18 cellular contexts compared by ENCODE assay signal in the genomic region with DNA sequence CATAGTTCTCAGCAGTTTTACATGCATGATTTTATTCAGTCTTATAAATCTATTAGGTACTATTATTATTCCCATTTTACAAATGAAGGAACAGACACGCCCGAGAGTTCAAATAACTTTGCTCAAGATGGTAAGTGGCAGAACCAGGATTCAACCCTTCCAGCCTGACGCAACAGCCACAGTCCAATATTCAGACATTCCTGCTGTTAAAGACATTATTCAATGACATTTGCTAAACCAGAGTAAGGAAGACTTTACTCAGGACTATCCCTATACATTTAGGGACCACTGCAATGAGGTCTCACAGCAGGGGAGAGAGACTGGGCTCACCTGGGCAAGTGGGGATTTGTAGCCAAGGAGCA. TPM values are rescaled to one million over a fixed set of nuclear protein-coding genes. Genes with fewer than 3 reads are reported as not detected.
"Had no signal": no experiment of that assay in that cellular context is flagged by ENCODE, and none has a peak within 500 bp of the region (broad histone marks: within the 10 kb centered on the region; RNA-seq: fewer than 3 reads in every experiment).

No MANE protein-coding gene starts in this region.

- H3K9me3 ChIP-seq: gastrocnemius medialis, heart left ventricle, lower lobe of right lung, neutrophil, right atrium auricular region had no signal

- ATAC-seq: activated T-helper 17 cell treated with anti-CD3 and anti-CD28 coated beads, Interleukin-2, amount 50 U/mL, for 72 hours; gastrocnemius medialis; lower lobe of right lung had no signal

- H3K36me3 Mint-ChIP-seq: immature natural killer cell, type B pancreatic cell had no signal

- H3K4me3 ChIP-seq: cardiac muscle cell, gastrocnemius medialis, heart left ventricle, lower lobe of right lung, right atrium auricular region, skin epidermis had no signal

- H3K36me3 ChIP-seq: cardiac muscle cell, gastrocnemius medialis, heart left ventricle, lower lobe of right lung, neutrophil, right atrium auricular region had no signal

- H3K9me3 Mint-ChIP-seq: activated B cell treated with CpG ODN at 0.5 μM for 24 hours; stimulated activated naive CD8-positive, alpha-beta T cell treated with anti-CD3 and anti-CD28 coated beads, Interleukin-15, Interleukin-2, amounts not matched to agents 100 ng/mL and 50 ng/mL, for 24 hours; T-helper 1 cell treated with Interleukin-12 subunit alpha and Interleukin-12 subunit beta and Interleukin-4 antibody, amounts not matched to agents 30 μg/mL and 1 μg/mL, for 36 hours; type B pancreatic cell had no signal

- H3K4me1 ChIP-seq: gastrocnemius medialis had no signal

- H3K27ac Mint-ChIP-seq: activated B cell treated with CpG ODN at 0.5 μM for 24 hours; activated T-helper 17 cell treated with anti-CD3 and anti-CD28 coated beads, Interleukin-2, amount 50 U/mL, for 72 hours; immature natural killer cell; stimulated activated naive CD8-positive, alpha-beta T cell treated with anti-CD3 and anti-CD28 coated beads, Interleukin-15, Interleukin-2, amounts not matched to agents 100 ng/mL and 50 ng/mL, for 24 hours; T-helper 1 cell treated with Interleukin-12 subunit alpha and Interleukin-12 subunit beta and Interleukin-4 antibody, amounts not matched to agents 30 μg/mL and 1 μg/mL, for 36 hours; type B pancreatic cell had no signal

- H3K4me3 Mint-ChIP-seq: activated B cell treated with CpG ODN at 0.5 μM for 24 hours; activated T-helper 17 cell treated with anti-CD3 and anti-CD28 coated beads, Interleukin-2, amount 50 U/mL, for 72 hours; immature natural killer cell; stimulated activated naive CD8-positive, alpha-beta T cell treated with anti-CD3 and anti-CD28 coated beads, Interleukin-15, Interleukin-2, amounts not matched to agents 100 ng/mL and 50 ng/mL, for 24 hours; T-helper 1 cell treated with Interleukin-12 subunit alpha and Interleukin-12 subunit beta and Interleukin-4 antibody, amounts not matched to agents 30 μg/mL and 1 μg/mL, for 36 hours; type B pancreatic cell had no signal

- H3K27ac ChIP-seq: cardiac muscle cell, gastrocnemius medialis, heart left ventricle, lower lobe of right lung, neutrophil, right atrium auricular region, skin epidermis had no signal

- H3K27me3 ChIP-seq: cardiac muscle cell, gastrocnemius medialis, right atrium auricular region had no signal

- DNase-seq: activated B cell treated with CpG ODN at 0.5 μM for 24 hours; activated naive CD4-positive, alpha-beta T cell treated with Interleukin-2 at 50 U/mL for 16 hours; gastrocnemius medialis; heart left ventricle; immature natural killer cell; left cardiac atrium; lower lobe of right lung; posterior cingulate gyrus; stimulated activated CD4-positive, alpha-beta T cell treated with anti-CD3 and anti-CD28 coated beads, Interleukin-4, amount 100 ng/mL, for 4 hours; stimulated activated CD8-positive, alpha-beta memory T cell treated with anti-CD3 and anti-CD28 coated beads, Interleukin-4, amount 100 ng/mL, for 48 hours had no signal

RNA-seq across cellular contexts. Expression of a gene that starts 29.4 kb away (rescaled TPM):
- total RNA-seq: activated B cell treated with CpG ODN at 0.5 μM for 24 hours had no signal
